ENCODE assay signal across 26 cellular contexts in genomic region chr5:170656346-170656745, GRCh38.
"Had no signal": no experiment of that assay in that cellular context is flagged by ENCODE, and none has a peak within 500 bp of the region (broad histone marks: within the 10 kb centered on the region; RNA-seq: fewer than 3 reads in every experiment).

No MANE protein-coding gene starts in this region.

- H3K36me3 ChIP-seq: neutrophil, ovary, right lobe of liver, sigmoid colon, stomach, thoracic aorta, thyroid gland, tibial nerve, upper lobe of left lung, vagina had no signal

- DNase-seq: naive B cell; naive thymus-derived CD8-positive, alpha-beta T cell; nephron progenitor cell; nucleus accumbens; ovary; psoas muscle; right cardiac atrium; right lobe of liver; sigmoid colon; small intestine; stimulated activated CD4-positive, alpha-beta T cell treated with anti-CD3 and anti-CD28 coated beads, Interleukin-15, amount 100 ng/mL, for 24 hours; stimulated activated CD4-positive, alpha-beta T cell treated with anti-CD3 and anti-CD28 coated beads, Interleukin-2, amount 100 ng/mL, for 24 hours; stimulated activated CD4-positive, alpha-beta T cell treated with anti-CD3 and anti-CD28 coated beads, Interleukin-2, amount 100 ng/mL, for 48 hours; stimulated activated CD4-positive, alpha-beta T cell treated with anti-CD3 and anti-CD28 coated beads, Interleukin-4, amount 100 ng/mL, for 24 hours; stimulated activated naive B cell treated with anti-CD40 and anti-IgM and Interleukin-4, amounts not matched to agents 10 μg/mL and 1 μg/mL and 100 μg/mL, for 72 hours; stimulated activated naive CD4-positive, alpha-beta T cell treated with Interleukin-2 at 50 U/mL for 16 hours; stomach; thyroid gland; trophoblast cell; upper lobe of left lung had no signal

- H3K27ac ChIP-seq: neutrophil, ovary, parathyroid adenoma, psoas muscle, right lobe of liver, sigmoid colon, stomach, thoracic aorta, thyroid gland, tibial nerve, upper lobe of left lung, vagina had no signal

- H3K9me3 ChIP-seq: neutrophil, ovary, psoas muscle, right lobe of liver, sigmoid colon, stomach, thoracic aorta, thyroid gland, tibial nerve, upper lobe of left lung, vagina had no signal

- H2AFZ ChIP-seq: parathyroid adenoma had no signal

- H3K27me3 ChIP-seq: ovary, right lobe of liver, sigmoid colon, stomach, thyroid gland, tibial nerve, upper lobe of left lung, vagina had no signal

- H3K4me1 ChIP-seq: parathyroid adenoma, psoas muscle, right lobe of liver, sigmoid colon, stomach, thyroid gland, tibial nerve, upper lobe of left lung, vagina had no signal

- H3K4me3 ChIP-seq: ovary, psoas muscle, right lobe of liver, sigmoid colon, stomach, thoracic aorta, thyroid gland, tibial nerve, upper lobe of left lung, vagina had no signal

- ATAC-seq: naive thymus-derived CD8-positive, alpha-beta T cell; psoas muscle; right cardiac atrium; stimulated activated effector memory CD8-positive, alpha-beta T cell treated with anti-CD3 and anti-CD28 coated beads, Interleukin-12 subunit alpha, Interleukin-12 subunit beta, amount 100 ng/mL, for 72 hours had no signal
